1 cellular context compared by ENCODE assay signal in genomic region chr10:37754538-37755323, GRCh38.
A peak's percentile ranks its signal among the peaks of the same experiment; 100 is the strongest.
TF ChIP-seq lines count a peak whose summit lies in the region.

No MANE protein-coding gene starts in this region.

TF ChIP-seq in HepG2, 621 proteins besides CTCF, POLR2A, EP300 and RAD21 (continued from another document and continues in another):
- TF ChIP-seq CSRNP2 (CRISPR knock-in tag; conservative IDR thresholded peaks at IDR 0.05; ENCODE audit: low read depth), result no peak
- TF ChIP-seq GATAD1 (CRISPR knock-in tag; IDR thresholded peaks at IDR 0.05), result no peak
- TF ChIP-seq ZNF280B (CRISPR knock-in tag; IDR thresholded peaks at IDR 0.05; ENCODE audit: borderline replicate concordance), result no peak
- no peak for TF ChIP-seq NFE2L2 (IDR thresholded peaks at IDR 0.05; ENCODE audit: low read length)
- TF ChIP-seq ZNF317 (CRISPR knock-in tag; IDR thresholded peaks at IDR 0.05), result 0 out of 2 replicates have a peak, but pooled peaks have one; percentile 33
- TF ChIP-seq ZNF678 (CRISPR knock-in tag; IDR thresholded peaks at IDR 0.05), result no peak
- no peak for TF ChIP-seq ZNF781 (CRISPR knock-in tag; IDR thresholded peaks at IDR 0.05; ENCODE audit: borderline replicate concordance, not compliant biosample characterization)
- no peak for TF ChIP-seq SMYD3 (CRISPR knock-in tag; IDR thresholded peaks at IDR 0.05)
- no peak for TF ChIP-seq PHF20 (CRISPR knock-in tag; IDR thresholded peaks at IDR 0.05)
- TF ChIP-seq MEIS1 (CRISPR knock-in tag; IDR thresholded peaks at IDR 0.05; ENCODE audit: borderline replicate concordance), result no peak
- TF ChIP-seq ZBTB4 (CRISPR knock-in tag; IDR thresholded peaks at IDR 0.05; ENCODE audit: borderline replicate concordance), result no peak
- no peak for TF ChIP-seq ZHX2 (IDR thresholded peaks at IDR 0.05; ENCODE audit: low read depth)
- no peak for TF ChIP-seq ZHX2 (CRISPR knock-in tag; IDR thresholded peaks at IDR 0.05; ENCODE audit: borderline replicate concordance)
- TF ChIP-seq RARA (CRISPR knock-in tag; IDR thresholded peaks at IDR 0.05), result no peak
- TF ChIP-seq ZBTB21 (CRISPR knock-in tag; IDR thresholded peaks at IDR 0.05), result no peak
- TF ChIP-seq ZNF878 (CRISPR knock-in tag; IDR thresholded peaks at IDR 0.05), result no peak
- TF ChIP-seq ZNF574 (CRISPR knock-in tag; IDR thresholded peaks at IDR 0.05), result no peak
- no peak for TF ChIP-seq SUZ12 (IDR thresholded peaks at IDR 0.05; ENCODE audit: low read depth, low read length)
- no peak for TF ChIP-seq HOMEZ (CRISPR knock-in tag; IDR thresholded peaks at IDR 0.05; ENCODE audit: low read depth)
- TF ChIP-seq ATRX (CRISPR knock-in tag; IDR thresholded peaks at IDR 0.05; ENCODE audit: borderline replicate concordance), result no peak
- no peak for TF ChIP-seq ATAD3A (CRISPR knock-in tag; IDR thresholded peaks at IDR 0.05)
- TF ChIP-seq TCF12 (IDR thresholded peaks at IDR 0.05), result no peak
- no peak for TF ChIP-seq TCF12 (CRISPR knock-in tag; IDR thresholded peaks at IDR 0.05)
- TF ChIP-seq ERF (CRISPR knock-in tag; IDR thresholded peaks at IDR 0.05), result no peak
- no peak for TF ChIP-seq ZMYM2 (CRISPR knock-in tag; IDR thresholded peaks at IDR 0.05)
- no peak for TF ChIP-seq NFE2L1 (CRISPR knock-in tag; IDR thresholded peaks at IDR 0.05; ENCODE audit: borderline replicate concordance)
- no peak for TF ChIP-seq RNF219 (CRISPR knock-in tag; IDR thresholded peaks at IDR 0.05)
- TF ChIP-seq TEAD3 (CRISPR knock-in tag; optimal IDR thresholded peaks at IDR 0.05; ENCODE audit: borderline replicate concordance), result peak; percentile 31
- peak; percentile 55 for TF ChIP-seq KDM2A (CRISPR knock-in tag; IDR thresholded peaks at IDR 0.05; ENCODE audit: borderline replicate concordance, low read depth)
- TF ChIP-seq MAFF (IDR thresholded peaks at IDR 0.05; ENCODE audit: low read depth, low read length), result no peak
- TF ChIP-seq GRHL1 (CRISPR knock-in tag; conservative IDR thresholded peaks at IDR 0.05), result no peak
- TF ChIP-seq PHF5A (CRISPR knock-in tag; IDR thresholded peaks at IDR 0.05; ENCODE audit: low read depth, unreplicated experiment), result no peak
- no peak for TF ChIP-seq FIP1L1 (IDR thresholded peaks at IDR 0.05; ENCODE audit: borderline replicate concordance, insufficient read depth, low read depth, low read length)
- peak; percentile 88 for TF ChIP-seq STAG1 (CRISPR knock-in tag; IDR thresholded peaks at IDR 0.05)
- TF ChIP-seq MLX (CRISPR knock-in tag; IDR thresholded peaks at IDR 0.05), result no peak
- TF ChIP-seq CHD2 (IDR thresholded peaks at IDR 0.05; ENCODE audit: low read depth, low read length), result no peak
- no peak for TF ChIP-seq PLRG1 (conservative IDR thresholded peaks at IDR 0.05)
- no peak for TF ChIP-seq ELF3 (CRISPR knock-in tag; IDR thresholded peaks at IDR 0.05)
- no peak for TF ChIP-seq PITX1 (CRISPR knock-in tag; IDR thresholded peaks at IDR 0.05)
- 0 out of 2 replicates have a peak, but pooled peaks have one; percentile 19 for TF ChIP-seq ZNF501 (CRISPR knock-in tag; IDR thresholded peaks at IDR 0.05)
